In genomic region chr10:13586676-13587355, GRCh38 we compare ENCODE assay signal across 2 cellular contexts.
TF ChIP-seq lines count a peak whose summit lies in the region.

TSS of gene PRPF18 (plus strand) at chr10:13586965. CDS start at chr10:13587087, 122 bp downstream.

TF ChIP-seq in A549, 52 proteins besides CTCF, POLR2A, EP300 and RAD21 (continued from another document):
- peak; percentile 64; the same call in 1 of the 3 replicates for TF ChIP-seq BCL3 (IDR thresholded peaks at IDR 0.05)
- TF ChIP-seq, protein P1, sequence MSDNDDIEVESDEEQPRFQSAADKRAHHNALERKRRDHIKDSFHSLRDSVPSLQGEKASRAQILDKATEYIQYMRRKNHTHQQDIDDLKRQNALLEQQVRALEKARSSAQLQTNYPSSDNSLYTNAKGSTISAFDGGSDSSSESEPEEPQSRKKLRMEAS (IDR thresholded peaks at IDR 0.05): peak; percentile 81
- no peak for TF ChIP-seq FOSL2 (IDR thresholded peaks at IDR 0.05)
- TF ChIP-seq FOSL2 (CRISPR knock-in tag; IDR thresholded peaks at IDR 0.05): 0 out of 2 replicates have a peak, but pooled peaks have one; percentile 25
- TF ChIP-seq PHF8 (IDR thresholded peaks at IDR 0.05; ENCODE audit: borderline replicate concordance, low read depth): peak; percentile 95
- peak; percentile 53; the same call in 1 of the 2 replicates for TF ChIP-seq PBX3 (IDR thresholded peaks at IDR 0.05)
- no peak for TF ChIP-seq HMGXB4 (CRISPR knock-in tag; IDR thresholded peaks at IDR 0.05; ENCODE audit: borderline replicate concordance)
- TF ChIP-seq JUNB (IDR thresholded peaks at IDR 0.05): no peak
- TF ChIP-seq SMC3 (IDR thresholded peaks at IDR 0.05): peak; percentile 82
TF ChIP-seq in A549: peak in this region for 9.

TF ChIP-seq in K562, 482 proteins besides CTCF, POLR2A, EP300 and RAD21 (continued from another document and continues in another):
- TF ChIP-seq REST (CRISPR knock-in tag; IDR thresholded peaks at IDR 0.05; ENCODE audit: low read depth) (peak; percentile 31; the same call in 1 of the 2 replicates), TCF7 (IDR thresholded peaks at IDR 0.05; ENCODE audit: borderline replicate concordance) (no peak), ZNF785 (CRISPR knock-in tag; IDR thresholded peaks at IDR 0.05) (no peak), SMARCE1 (IDR thresholded peaks at IDR 0.05) (0 out of 2 replicates have a peak, but pooled peaks have one; percentile 43), EWSR1 (IDR thresholded peaks at IDR 0.05; ENCODE audit: borderline replicate concordance, low read depth, partially characterized antibody) (no peak), ZNF23 (CRISPR knock-in tag; IDR thresholded peaks at IDR 0.05) (no peak), MAZ (CRISPR knock-in tag; conservative IDR thresholded peaks at IDR 0.05 in 1 of 2, IDR thresholded peaks at IDR 0.05 in 1 of 2) (peak in 1 of 2 experiments; percentile 72; a peak in 2 of 4 replicates), E2F8 (IDR thresholded peaks at IDR 0.05; ENCODE audit: low read depth, partially characterized antibody) (peak; percentile 79), POLR2G (IDR thresholded peaks at IDR 0.05; ENCODE audit: low read depth, low read length) (peak; percentile 89), ZNF140 (CRISPR knock-in tag; IDR thresholded peaks at IDR 0.05) (no peak), U2AF2 (optimal IDR thresholded peaks at IDR 0.05; ENCODE audit: low read depth, low read length) (no peak), BMI1 (IDR thresholded peaks at IDR 0.05; ENCODE audit: low read length) (peak; percentile 46; the same call in 1 of the 2 replicates), BDP1 (IDR thresholded peaks at IDR 0.05; ENCODE audit: insufficient read depth, insufficient read length) (no peak), ZNF699 (CRISPR knock-in tag; IDR thresholded peaks at IDR 0.05; ENCODE audit: insufficient replicate concordance) (no peak), ZBTB26 (CRISPR knock-in tag; IDR thresholded peaks at IDR 0.05) (no peak), SMARCA5 (IDR thresholded peaks at IDR 0.05) (no peak), POLR2B (IDR thresholded peaks at IDR 0.05; ENCODE audit: low read depth, partially characterized antibody) (peak; percentile 77), USF1 (CRISPR knock-in tag; IDR thresholded peaks at IDR 0.05) (no peak), NCOA6 (IDR thresholded peaks at IDR 0.05) (no peak), SP2 (IDR thresholded peaks at IDR 0.05; ENCODE audit: extremely low read depth, low read depth, low read length, poor library complexity, severe bottlenecking) (peak; percentile 98), SMAD1 (IDR thresholded peaks at IDR 0.05; ENCODE audit: low read depth, low read length, partially characterized antibody) (no peak), ZC3H8 (IDR thresholded peaks at IDR 0.05) (no peak), LEF1 (IDR thresholded peaks at IDR 0.05) (no peak), EZH2 (IDR thresholded peaks at IDR 0.05; ENCODE audit: borderline replicate concordance, low read depth, low read length) (no peak), ZNF79 (CRISPR knock-in tag; IDR thresholded peaks at IDR 0.05; ENCODE audit: low read depth) (no peak), GTF2E2 (tag; IDR thresholded peaks at IDR 0.05) (0 out of 2 replicates have a peak, but pooled peaks have one; percentile 49), ZNF197 (CRISPR knock-in tag; IDR thresholded peaks at IDR 0.05; ENCODE audit: low read depth) (no peak), ZBTB33 (CRISPR knock-in tag; IDR thresholded peaks at IDR 0.05) (0 out of 2 replicates have a peak, but pooled peaks have one; percentile 17), KLF1 (tag; IDR thresholded peaks at IDR 0.05) (no peak; the same call in 1 of the 2 replicates), ZNF282 (CRISPR knock-in tag; IDR thresholded peaks at IDR 0.05) (no peak), TAF1 (IDR thresholded peaks at IDR 0.05; ENCODE audit: control insufficient read depth, extremely low read depth, insufficient read depth, low read length, severe bottlenecking) (peak; percentile 58), SREBF1 (IDR thresholded peaks at IDR 0.05; ENCODE audit: borderline replicate concordance, low read depth, low read length) (0 out of 2 replicates have a peak, but pooled peaks have one; percentile 30), PHB2 (IDR thresholded peaks at IDR 0.05; ENCODE audit: low read depth) (no peak)
- TF ChIP-seq, protein P1 (CRISPR knock-in tag; IDR thresholded peaks at IDR 0.05): no peak
- TF ChIP-seq, protein P2, sequence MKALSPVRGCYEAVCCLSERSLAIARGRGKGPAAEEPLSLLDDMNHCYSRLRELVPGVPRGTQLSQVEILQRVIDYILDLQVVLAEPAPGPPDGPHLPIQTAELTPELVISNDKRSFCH (CRISPR knock-in tag; IDR thresholded peaks at IDR 0.05): no peak
- TF ChIP-seq, protein P2 (tag; IDR thresholded peaks at IDR 0.05): no peak
- TF ChIP-seq, protein P3, sequence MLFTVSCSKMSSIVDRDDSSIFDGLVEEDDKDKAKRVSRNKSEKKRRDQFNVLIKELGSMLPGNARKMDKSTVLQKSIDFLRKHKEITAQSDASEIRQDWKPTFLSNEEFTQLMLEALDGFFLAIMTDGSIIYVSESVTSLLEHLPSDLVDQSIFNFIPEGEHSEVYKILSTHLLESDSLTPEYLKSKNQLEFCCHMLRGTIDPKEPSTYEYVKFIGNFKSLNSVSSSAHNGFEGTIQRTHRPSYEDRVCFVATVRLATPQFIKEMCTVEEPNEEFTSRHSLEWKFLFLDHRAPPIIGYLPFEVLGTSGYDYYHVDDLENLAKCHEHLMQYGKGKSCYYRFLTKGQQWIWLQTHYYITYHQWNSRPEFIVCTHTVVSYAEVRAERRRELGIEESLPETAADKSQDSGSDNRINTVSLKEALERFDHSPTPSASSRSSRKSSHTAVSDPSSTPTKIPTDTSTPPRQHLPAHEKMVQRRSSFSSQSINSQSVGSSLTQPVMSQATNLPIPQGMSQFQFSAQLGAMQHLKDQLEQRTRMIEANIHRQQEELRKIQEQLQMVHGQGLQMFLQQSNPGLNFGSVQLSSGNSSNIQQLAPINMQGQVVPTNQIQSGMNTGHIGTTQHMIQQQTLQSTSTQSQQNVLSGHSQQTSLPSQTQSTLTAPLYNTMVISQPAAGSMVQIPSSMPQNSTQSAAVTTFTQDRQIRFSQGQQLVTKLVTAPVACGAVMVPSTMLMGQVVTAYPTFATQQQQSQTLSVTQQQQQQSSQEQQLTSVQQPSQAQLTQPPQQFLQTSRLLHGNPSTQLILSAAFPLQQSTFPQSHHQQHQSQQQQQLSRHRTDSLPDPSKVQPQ (CRISPR knock-in tag; IDR thresholded peaks at IDR 0.05; ENCODE audit: borderline replicate concordance): no peak
- TF ChIP-seq, protein P4, sequence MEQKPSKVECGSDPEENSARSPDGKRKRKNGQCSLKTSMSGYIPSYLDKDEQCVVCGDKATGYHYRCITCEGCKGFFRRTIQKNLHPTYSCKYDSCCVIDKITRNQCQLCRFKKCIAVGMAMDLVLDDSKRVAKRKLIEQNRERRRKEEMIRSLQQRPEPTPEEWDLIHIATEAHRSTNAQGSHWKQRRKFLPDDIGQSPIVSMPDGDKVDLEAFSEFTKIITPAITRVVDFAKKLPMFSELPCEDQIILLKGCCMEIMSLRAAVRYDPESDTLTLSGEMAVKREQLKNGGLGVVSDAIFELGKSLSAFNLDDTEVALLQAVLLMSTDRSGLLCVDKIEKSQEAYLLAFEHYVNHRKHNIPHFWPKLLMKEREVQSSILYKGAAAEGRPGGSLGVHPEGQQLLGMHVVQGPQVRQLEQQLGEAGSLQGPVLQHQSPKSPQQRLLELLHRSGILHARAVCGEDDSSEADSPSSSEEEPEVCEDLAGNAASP (IDR thresholded peaks at IDR 0.05): no peak
- TF ChIP-seq, protein P5, sequence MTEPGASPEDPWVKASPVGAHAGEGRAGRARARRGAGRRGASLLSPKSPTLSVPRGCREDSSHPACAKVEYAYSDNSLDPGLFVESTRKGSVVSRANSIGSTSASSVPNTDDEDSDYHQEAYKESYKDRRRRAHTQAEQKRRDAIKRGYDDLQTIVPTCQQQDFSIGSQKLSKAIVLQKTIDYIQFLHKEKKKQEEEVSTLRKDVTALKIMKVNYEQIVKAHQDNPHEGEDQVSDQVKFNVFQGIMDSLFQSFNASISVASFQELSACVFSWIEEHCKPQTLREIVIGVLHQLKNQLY (CRISPR knock-in tag; conservative IDR thresholded peaks at IDR 0.05): no peak
